In genomic region chr13:57634829-57635165, GRCh38 we compare ENCODE assay signal across 14 cellular contexts. TPM values are rescaled to one million over a fixed set of nuclear protein-coding genes. Genes with fewer than 3 reads are reported as not detected.
A peak's percentile ranks its signal among the peaks of the same experiment; 100 is the strongest.
DNase-seq lines count a peak whose midpoint lies in the region; ATAC-seq, FAIRE-seq and TF ChIP-seq lines count a peak whose summit lies in the region.
"Had no signal": no experiment of that assay in that cellular context is flagged by ENCODE, and none has a peak within 500 bp of the region (broad histone marks: within the 10 kb centered on the region; RNA-seq: fewer than 3 reads in every experiment).

No MANE protein-coding gene starts in this region.

- H2AFZ ChIP-seq in endothelial cell of umbilical vein (ENCODE audit: low read depth, low read length): peak overlapping the region; percentile 80

- 8% methylated on average over 15 of the region's 15 CpGs for WGBS in HUES64
- 7 to 9% methylated on average over 15 of the region's 15 CpGs for WGBS in lung, 2 donors
- WGBS in spleen, 5 donors: 9 to 12% (median 9%) methylated on average over 15 of the region's 15 CpGs
- 9 to 18% (median 11%) methylated on average over 13 to 15 of the region's 15 CpGs for WGBS in small intestine, 3 donors

- TF ChIP-seq CTCF in endothelial cell of umbilical vein (IDR thresholded peaks at IDR 0.05; ENCODE audit: extremely low read depth in 1 of 2, insufficient read depth in 1 of 2, low read depth in 1 of 2, low read length in 2 of 2) (no peak), lung (IDR thresholded peaks at IDR 0.05; ENCODE audit: control extremely low read depth, extremely low read depth) (no peak), spleen (IDR thresholded peaks at IDR 0.05 in 8 of 11, conservative IDR thresholded peaks at IDR 0.05 in 3 of 11) (no peak)

- H3K4me1 ChIP-seq in HUES64 (ENCODE audit: insufficient read depth, low read length) (0 out of 2 replicates have a peak, but pooled peaks cover 6% of the 10 kb centered on the region), endothelial cell of umbilical vein (ENCODE audit: control insufficient read depth, extremely low read depth, insufficient read depth, low read length) (peaks cover 27% of the 10 kb centered on the region), lung (ENCODE audit: control insufficient read depth in 2 of 2, insufficient read depth in 2 of 2, low read length in 2 of 2) (peaks cover 0 to 14% of the 10 kb centered on the region in 2 donors), spleen (peaks cover 0 to 33% (median 22%) of the 10 kb centered on the region in 6 donors), small intestine (ENCODE audit: control insufficient read depth in 2 of 2, insufficient read depth in 1 of 2, low read depth in 1 of 2, low read length in 1 of 2) (no peaks in the 10 kb centered on the region)

- CTCF ChIA-PET in endothelial cell of umbilical vein (lab: Charles Lee): interaction anchor here (0.9 to 4.8 kb wide), 6 partner anchors 11 to 1683 kb away, joined by 3 to 57 read pairs (median 24); no protein-coding TSS in a partner anchor

- no peak for FAIRE-seq in endothelial cell of umbilical vein (lab: Jason Lieb, UNC)
- FAIRE-seq in small intestine (lab: Jason Lieb, UNC): no peak

- no peak overlapping the region for H3K9ac ChIP-seq in HUES64 (ENCODE audit: low read depth, low read length)
- no peak overlapping the region for H3K9ac ChIP-seq in endothelial cell of umbilical vein (replicated peaks; ENCODE audit: extremely low read depth, insufficient read depth, low read length)

- H3K4me3 ChIP-seq in HUES64 (ENCODE audit: low read length) (peak overlapping the region; percentile 48), endothelial cell of umbilical vein (replicated peaks in 1 of 3; ENCODE audit: insufficient read depth in 1 of 3, low read depth in 1 of 3, low read length in 3 of 3) (peak overlapping the region; percentile 1 to 43 (median 39)), lung (peak overlapping the region; percentile 69), spleen (peak overlapping the region; percentile 26 to 75 (median 58)), small intestine (ENCODE audit: low read depth in 1 of 2, low read length in 2 of 2) (no peak overlapping the region)
- H3K4me3 ChIP-seq: MG63 had no signal

- intact Hi-C loops in endothelial cell of umbilical vein (cut with micrococcal nuclease) (loop anchor here (5.0 to 10.0 kb wide), 4 partner anchors 670 to 1898 kb away; no protein-coding TSS in a partner anchor), spleen (cut with DNase I; ENCODE audit: low total_unique reads) (no loop called here)

- no TSS peak for BruUV-seq in endothelial cell of umbilical vein (replicated peaks; lab: Mats Ljungman, UMichigan)

- TF ChIP-seq POLR2A in endothelial cell of umbilical vein (IDR thresholded peaks at IDR 0.05; ENCODE audit: low read depth, low read length): no peak
- TF ChIP-seq POLR2A in spleen (IDR thresholded peaks at IDR 0.05): no peak

- no peaks in the 10 kb centered on the region for H3K9me1 ChIP-seq in endothelial cell of umbilical vein (replicated peaks; ENCODE audit: control insufficient read depth, extremely low read depth, insufficient read depth, low read length)

- H3K79me2 ChIP-seq in endothelial cell of umbilical vein (ENCODE audit: control insufficient read depth, insufficient read depth, low read length): no peaks in the 10 kb centered on the region

- POLR2A ChIA-PET in endothelial cell of umbilical vein (lab: Charles Lee): no interaction called here

- dilution Hi-C loops in endothelial cell of umbilical vein (cut with MboI; ENCODE audit: extremely low pct_ligation_motif_present, low sequenced_read_pairs): no loop called here

- H3K4me2 ChIP-seq in endothelial cell of umbilical vein (ENCODE audit: insufficient read depth, low read length): peak overlapping the region; percentile 54

- H3K27me3 ChIP-seq in HUES64 (ENCODE audit: insufficient read depth, low read length) (peaks cover 77% of the 10 kb centered on the region), endothelial cell of umbilical vein (ENCODE audit: control insufficient read depth in 2 of 2, insufficient read depth in 2 of 2, low read length in 2 of 2) (peaks cover 5 to 9% of the 10 kb centered on the region in 2 experiments), lung (ENCODE audit: control insufficient read depth, insufficient read depth) (peaks cover 5% of the 10 kb centered on the region), spleen (replicated peaks in 1 of 7) (peaks cover 0 to 53% (median 41%) of the 10 kb centered on the region in 7 donors), small intestine (ENCODE audit: control insufficient read depth in 2 of 2, insufficient read depth in 2 of 2, low read length in 2 of 2) (peaks cover 8 to 28% of the 10 kb centered on the region in 2 donors)

- H3K9me3 ChIP-seq in HUES64 (ENCODE audit: insufficient read depth, low read depth, low read length) (no peaks in the 10 kb centered on the region), endothelial cell of umbilical vein (replicated peaks; ENCODE audit: control insufficient read depth, insufficient read depth, low read length) (no peaks in the 10 kb centered on the region), lung (ENCODE audit: control insufficient read depth in 2 of 2, insufficient read depth in 1 of 2, low read length in 1 of 2) (peaks cover 0 to 18% of the 10 kb centered on the region in 2 donors), spleen (peaks cover 0 to 21% (median 0%) of the 10 kb centered on the region in 8 donors), small intestine (ENCODE audit: control insufficient read depth, low read depth) (no peaks in the 10 kb centered on the region)
- H3K9me3 ChIP-seq: MG63 had no signal

- ATAC-seq in lung (ENCODE audit: insufficient read depth, low FRiP score) (no peak), HG02970 (IDR thresholded peaks at IDR 0.05; ENCODE audit: low FRiP score, unreplicated experiment) (no peak), HG03175 (IDR thresholded peaks at IDR 0.05; ENCODE audit: unreplicated experiment) (no peak), GM19023 (IDR thresholded peaks at IDR 0.05; ENCODE audit: unreplicated experiment) (no peak)
- ATAC-seq: effector memory CD8-positive, alpha-beta T cell had no signal

- H3K27ac ChIP-seq in HUES64 (ENCODE audit: low read depth, low read length) (no peak overlapping the region), endothelial cell of umbilical vein (ENCODE audit: insufficient read depth, low read depth, low read length) (no peak overlapping the region), lung (ENCODE audit: low read depth in 1 of 2, low read length in 1 of 2) (peak overlapping the region; percentile 52 to 70), spleen (peak overlapping the region in 7 of 8 donors; percentile 62 to 75 (median 71)), small intestine (ENCODE audit: low read depth in 1 of 2, low read length in 1 of 2) (no peak overlapping the region)

- H3K36me3 ChIP-seq in HUES64 (ENCODE audit: insufficient read depth, low read length) (no peaks in the 10 kb centered on the region), endothelial cell of umbilical vein (ENCODE audit: control insufficient read depth in 2 of 2, extremely low read depth in 1 of 2, insufficient read depth in 2 of 2, low read length in 2 of 2) (no peaks in the 10 kb centered on the region), lung (ENCODE audit: control insufficient read depth in 2 of 2, insufficient read depth in 2 of 2, low read length in 2 of 2) (no peaks in the 10 kb centered on the region), spleen (peaks cover 0 to 13% (median 0%) of the 10 kb centered on the region in 6 donors), small intestine (ENCODE audit: control insufficient read depth in 2 of 2, insufficient read depth in 2 of 2, low read length in 2 of 2) (no peaks in the 10 kb centered on the region)
- H3K36me3 ChIP-seq: MG63 had no signal

- H4K20me1 ChIP-seq in endothelial cell of umbilical vein (replicated peaks; ENCODE audit: control insufficient read depth, extremely low read depth, insufficient read depth, low read length): no peaks in the 10 kb centered on the region

- DNase-seq in endothelial cell of umbilical vein (ENCODE audit: low read depth, low spot score) (no peak), lung (ENCODE audit: low spot score) (no peak), spleen (peak; percentile 67), small intestine (no peak)
- DNase-seq: activated CD4-positive, alpha-beta T cell treated with anti-CD3 and anti-CD28 coated beads, Interleukin-2, amount 50 U/mL, for 1 hour; activated naive CD4-positive, alpha-beta T cell treated with Interleukin-2 at 50 U/mL for 16 hours; effector memory CD8-positive, alpha-beta T cell; immature natural killer cell; MG63; NCI-H69 had no signal

TF ChIP-seq in endothelial cell of umbilical vein, 7 proteins besides CTCF, POLR2A, EP300 and RAD21:
- no peak for TF ChIP-seq MYC (IDR thresholded peaks at IDR 0.05; ENCODE audit: low read depth, low read length)
- TF ChIP-seq, protein P1, sequence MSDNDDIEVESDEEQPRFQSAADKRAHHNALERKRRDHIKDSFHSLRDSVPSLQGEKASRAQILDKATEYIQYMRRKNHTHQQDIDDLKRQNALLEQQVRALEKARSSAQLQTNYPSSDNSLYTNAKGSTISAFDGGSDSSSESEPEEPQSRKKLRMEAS (IDR thresholded peaks at IDR 0.05; ENCODE audit: insufficient read depth, insufficient read length): no peak
- TF ChIP-seq EZH2 (IDR thresholded peaks at IDR 0.05; ENCODE audit: borderline replicate concordance, low read depth, low read length, severe bottlenecking): no peak
- TF ChIP-seq POLR2AphosphoS5 (IDR thresholded peaks at IDR 0.05; ENCODE audit: insufficient read depth, low read depth, low read length): no peak

RNA-seq across cellular contexts. Expression of gene PCDH17, which starts 3.3 kb away (rescaled TPM):
- 1.1 TPM for polyA plus RNA-seq in HUES64 (2013, experiment 1 of 2)
- 1.3 TPM for polyA plus RNA-seq in HUES64 (2013, experiment 2 of 2)
- total RNA-seq in endothelial cell of umbilical vein: 4.2 and 5.0 TPM in 2 replicates
- polyA plus RNA-seq in endothelial cell of umbilical vein: 2.1 TPM in 2 replicates
- 0.73 and 0.81 TPM in 2 replicates for polyA plus RNA-seq in endothelial cell of umbilical vein (2011; cell fraction: cytosol; rRNA removed)
- polyA plus RNA-seq in endothelial cell of umbilical vein (2011; cell fraction: nucleus; rRNA removed): 1.4 and 1.7 TPM in 2 replicates
- 2.2 and 3.3 TPM in 2 replicates for polyA plus RNA-seq in endothelial cell of umbilical vein (2012)
- 7.1 and 9.5 TPM in 2 replicates for polyA minus RNA-seq in endothelial cell of umbilical vein
- polyA minus RNA-seq in endothelial cell of umbilical vein (2011; cell fraction: cytosol; rRNA and poly(A)+ RNA removed): 0.20 TPM
- polyA minus RNA-seq in endothelial cell of umbilical vein (2011; cell fraction: nucleus; rRNA and poly(A)+ RNA removed): 8.8 and 17.5 TPM in 2 replicates
- 10 to 100 TPM; 48.4 to 64.7 TPM for total RNA-seq in lung
- polyA plus RNA-seq in lung: 10 to 100 TPM in 1 of 2 donors, 1 to 10 TPM in 1; 3.4 to 12.0 TPM
- total RNA-seq in spleen: 100 to 1,000 TPM; 140 to 240 (median 229) TPM
- 1 to 10 TPM; 2.7 to 9.1 (median 4.4) TPM for polyA plus RNA-seq in spleen
- polyA plus RNA-seq in small intestine: 1 to 10 TPM in 1 of 3 donors, under 1 TPM in 1, not detected in 1; 0.22 to 1.9 TPM
- polyA plus RNA-seq: immature natural killer cell had no signal

Comparison
In these comparisons a context has a peak if more than half of its experiments do, and no peak if none do; other contexts are left out.
1. H3K27ac ChIP-seq: peak in lung (2 of 2) and spleen (7 of 8); none in HUES64 (single experiment), endothelial cell of umbilical vein (single experiment) and small intestine (0 of 2).
2. H3K4me3 ChIP-seq: peak in HUES64 (single experiment), endothelial cell of umbilical vein (3 of 3), lung (single experiment) and spleen (8 of 8); none in small intestine (0 of 2).